ENCODE assay signal across 8 cellular contexts in genomic region chr11:1572200-1573076, GRCh38. TPM values are rescaled to one million over a fixed set of nuclear protein-coding genes. Genes with fewer than 3 reads are reported as not detected.
DNase-seq lines count a peak whose midpoint lies in the region; ATAC-seq, FAIRE-seq and TF ChIP-seq lines count a peak whose summit lies in the region.

Gene DUSP8 (minus strand): TSS chr11:1572271. CDS start chr11:1565826, 6,445 bp downstream.

- H3K9me3 ChIP-seq in lower lobe of right lung, result no peaks in the 10 kb centered on the region

- H3K4me1 ChIP-seq in lower lobe of right lung, result peaks cover 32% of the 10 kb centered on the region

- peaks cover 7% of the 10 kb centered on the region for H3K27me3 ChIP-seq in lower lobe of right lung (ENCODE audit: low read depth)

- no peak for FAIRE-seq in GM18507 (lab: Jason Lieb, UNC)

- no peak for TF ChIP-seq CTCF in lower lobe of right lung (IDR thresholded peaks at IDR 0.05)

- intact Hi-C loops in lower lobe of right lung (cut with DNase I), result no loop called here

- ATAC-seq in HG03354 (IDR thresholded peaks at IDR 0.05; ENCODE audit: poor library complexity, severe bottlenecking, unreplicated experiment) (peak; percentile 62), lower lobe of right lung (peak; percentile 74), HG03457 (IDR thresholded peaks at IDR 0.05; ENCODE audit: unreplicated experiment) (no peak)

- H3K4me3 ChIP-seq in lower lobe of right lung, result peak within 1 kb of the TSS; percentile 58

- peak within 1 kb of the TSS; percentile 80 for H3K27ac ChIP-seq in lower lobe of right lung

- H3K36me3 ChIP-seq in lower lobe of right lung, result no peaks in the 10 kb centered on the region

- DNase-seq in GM18507 (ENCODE audit: extremely low spot score, insufficient read length, low read depth), result peak; percentile 81
- DNase-seq in NCI-H748 treated with DMSO at 0.1 percent for 48 hours (lab: John Stamatoyannopoulos, UW), result peak; percentile 78
- DNase-seq in activated CD8-positive, alpha-beta memory T cell treated with anti-CD3 and anti-CD28 coated beads for 48 hours (ENCODE audit: low read depth in 2 of 3, low spot score in 2 of 3), result peak; percentile 70 to 82 (median 82)
- peak; percentile 94 for DNase-seq in effector CD8-positive, alpha-beta T cell (lab: John Stamatoyannopoulos, UW)
- peak; percentile 91 for DNase-seq in lower lobe of right lung
- DNase-seq in stimulated activated CD4-positive, alpha-beta T cell treated with anti-CD3 and anti-CD28 coated beads, Interleukin-4, amount 100 ng/mL, for 1 hour, result peak; percentile 94

RNA-seq across cellular contexts. Expression of gene DUSP8, which starts in this region (rescaled TPM):
- 8.9 TPM for total RNA-seq in lower lobe of right lung
